Comparison of ENCODE assay signal across 8 cellular contexts in the genomic region with DNA sequence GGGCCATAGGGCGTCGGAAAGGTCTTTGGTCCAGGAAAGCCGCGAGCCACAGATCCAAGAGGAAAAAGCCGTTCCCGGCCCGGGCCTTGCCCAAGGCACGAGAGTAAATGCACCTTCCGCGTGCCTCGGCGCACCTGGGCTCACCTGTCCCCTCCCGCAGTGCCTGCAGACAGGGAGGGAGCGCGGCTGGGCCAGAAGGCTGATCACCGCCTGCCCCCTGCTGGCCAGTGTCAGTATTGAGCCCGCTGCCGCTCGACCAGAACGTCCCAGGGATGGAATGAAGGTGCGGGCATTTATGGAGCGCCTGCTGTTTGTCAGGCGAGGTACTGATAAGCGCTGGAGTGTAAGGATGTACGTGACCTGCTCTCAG. TPM values are rescaled to one million over a fixed set of nuclear protein-coding genes. Genes with fewer than 3 reads are reported as not detected.
DNase-seq lines count a peak whose midpoint lies in the region; ATAC-seq and TF ChIP-seq lines count a peak whose summit lies in the region.

No MANE protein-coding gene starts in this region.

- no TSS peak for BruUV-seq in mammary epithelial cell (replicated peaks; lab: Mats Ljungman, UMichigan)

- peak overlapping the region; percentile 35 for H3K9ac ChIP-seq in mammary epithelial cell (ENCODE audit: insufficient read depth, low read length)

- H2AFZ ChIP-seq in mammary epithelial cell (ENCODE audit: low read depth, low read length): peak overlapping the region; percentile 79

- ATAC-seq in HG02798 (IDR thresholded peaks at IDR 0.05; ENCODE audit: poor library complexity, unreplicated experiment): peak; percentile 83
- ATAC-seq in HG02642 (IDR thresholded peaks at IDR 0.05; ENCODE audit: poor library complexity, unreplicated experiment): no peak

- no peaks in the 10 kb centered on the region for H4K20me1 ChIP-seq in mammary epithelial cell (ENCODE audit: insufficient read depth, low read length)

- CTCF ChIA-PET in mammary epithelial cell (lab: Charles Lee; ENCODE audit: low non-redundant PET): interaction anchor here (0.5 to 0.9 kb wide), 11 partner anchors 19 to 1193 kb away, joined by 3 to 32 read pairs (median 12); partner anchors contain the start of gene CHD6

- dilution Hi-C loops in mammary epithelial cell (cut with HindIII; ENCODE audit: low sequenced_read_pairs): no loop called here

- H3K79me2 ChIP-seq in mammary epithelial cell (ENCODE audit: insufficient read depth, low read length): peaks cover 40% of the 10 kb centered on the region

- H3K36me3 ChIP-seq in mammary epithelial cell (ENCODE audit: insufficient read depth, low read length): no peaks in the 10 kb centered on the region

- 0% methylated on average over 15 of the region's 25 CpGs for WGBS in mammary epithelial cell (ENCODE audit: low coverage, missing lambda C conversion rate)

- peak overlapping the region; percentile 64 for H3K27ac ChIP-seq in mammary epithelial cell (ENCODE audit: insufficient read depth, low read depth, low read length)
- peak overlapping the region in 19 of 21 experiments; percentile 29 to 92 (median 80) for H3K27ac ChIP-seq in skin epidermis

- intact Hi-C loops in mammary epithelial cell (cut with micrococcal nuclease): loop anchor here (1.0 to 5.0 kb wide), 11 partner anchors 71 to 1847 kb away; partner anchors contain the start of genes CHD6 and PTPRT

- TF ChIP-seq CTCF in WI38 (IDR thresholded peaks at IDR 0.05; ENCODE audit: low read depth, low read length) (peak; percentile 87), mammary epithelial cell (conservative IDR thresholded peaks at IDR 0.05 in 1 of 2, IDR thresholded peaks at IDR 0.05 in 1 of 2; ENCODE audit: extremely low read depth in 1 of 2, insufficient read depth in 1 of 2, low read depth in 1 of 2, low read length in 2 of 2) (peak; percentile 88 to 97)

- DNase-seq in G401 (ENCODE audit: low spot score) (peak; percentile 79), NCI-H2107 treated with DMSO at 0.1 percent for 48 hours (lab: John Stamatoyannopoulos, UW; ENCODE audit: unreplicated experiment) (peak; percentile 46), mammary epithelial cell (peak; percentile 87), iPS-NIHi11 (ENCODE audit: low spot score) (peak; percentile 87)

- H3K9me3 ChIP-seq in mammary epithelial cell (replicated peaks; ENCODE audit: insufficient read depth, low read length): no peaks in the 10 kb centered on the region

- H3K4me2 ChIP-seq in mammary epithelial cell (ENCODE audit: insufficient read depth, low read depth, low read length): peak overlapping the region; percentile 78

- peaks cover 20% of the 10 kb centered on the region for H3K4me1 ChIP-seq in mammary epithelial cell (ENCODE audit: insufficient read depth, low read length)

- in situ Hi-C loops in G401 (cut with HindIII; ENCODE audit: low sequenced_read_pairs): no loop called here
- in situ Hi-C loops in mammary epithelial cell (cut with MboI; ENCODE audit: low sequenced_read_pairs in 2 of 2): loop anchor here (5.0 to 25.0 kb wide), 4 partner anchors 105 to 365 kb away; no protein-coding TSS in a partner anchor

- H3K27me3 ChIP-seq in mammary epithelial cell (ENCODE audit: insufficient read depth, low read length): no peaks in the 10 kb centered on the region

- H3K4me3 ChIP-seq in WI38 (ENCODE audit: low read depth, low read length) (no peak overlapping the region), mammary epithelial cell (replicated peaks in 1 of 3; ENCODE audit: insufficient read depth in 1 of 3, low read depth in 2 of 3, low read length in 3 of 3) (peak overlapping the region; percentile 28 to 47 (median 29)), skin epidermis (peak overlapping the region; percentile 24 to 47 (median 33))

RNA-seq across cellular contexts. Expression of gene LPIN3, which starts 0.7 kb away (rescaled TPM):
- total RNA-seq in G401 (2014; rRNA removed; shearing (Covaris generic)): 10.8 and 14.6 TPM in 2 replicates
- 10 to 100 TPM; 16.0 to 20.8 TPM for total RNA-seq in mammary epithelial cell
- polyA plus RNA-seq in mammary epithelial cell: 16.2 TPM
- 16.2 TPM for polyA minus RNA-seq in mammary epithelial cell

RNA-seq across cellular contexts. Expression of gene ZHX3, which starts 22.4 kb away (rescaled TPM):
- total RNA-seq in G401 (2014; rRNA removed; shearing (Covaris generic)): 2.7 and 3.0 TPM in 2 replicates
- total RNA-seq in mammary epithelial cell: 10 to 100 TPM; 27.0 to 39.7 TPM
- 15.3 TPM for polyA plus RNA-seq in mammary epithelial cell
- 49.7 TPM for polyA minus RNA-seq in mammary epithelial cell

RNA-seq across cellular contexts. Expression of gene EMILIN3, which starts 26.7 kb away (rescaled TPM):
- total RNA-seq in G401 (2014; rRNA removed; shearing (Covaris generic)): 0.71 TPM in 1 of 2 replicates, not detected in the other
- not detected for total RNA-seq in mammary epithelial cell
- polyA plus RNA-seq in mammary epithelial cell: 0.02 TPM
- polyA minus RNA-seq in mammary epithelial cell: not detected
